Comparison of ENCODE assay signal across 22 cellular contexts in genomic region chr2:36587091-36587490, GRCh38.
"Had no signal": no experiment of that assay in that cellular context is flagged by ENCODE, and none has a peak within 500 bp of the region (broad histone marks: within the 10 kb centered on the region; RNA-seq: fewer than 3 reads in every experiment).

No MANE protein-coding gene starts in this region.

- H3K4me1 ChIP-seq: colonic mucosa had no signal

- H3K27me3 ChIP-seq: body of pancreas, colonic mucosa, gastroesophageal sphincter, heart right ventricle, left lung, right atrium auricular region, vagina had no signal

- DNase-seq: activated B cell treated with CpG ODN at 0.5 μM for 24 hours; activated CD4-positive, alpha-beta memory T cell treated with anti-CD3 and anti-CD28 coated beads, Interleukin-2, amount 10 ng/mL, durations not matched to agents 7 days and 5 days; activated CD4-positive, alpha-beta T cell treated with anti-CD3 and anti-CD28 coated beads for 48 hours; activated CD8-positive, alpha-beta memory T cell treated with anti-CD3 and anti-CD28 coated beads, Interleukin-2, amount 10 ng/mL, durations not matched to agents 7 days and 5 days; activated naive CD4-positive, alpha-beta T cell treated with Interleukin-2 at 50 U/mL for 16 hours; activated naive CD8-positive, alpha-beta T cell treated with anti-CD3 and anti-CD28 coated beads, Interleukin-2, amount 10 ng/mL, durations not matched to agents 7 days and 5 days; amygdala; body of pancreas; colonic mucosa; endodermal cell; heart right ventricle; left lung; occipital lobe; stimulated activated CD4-positive, alpha-beta T cell treated with anti-CD3 and anti-CD28 coated beads, Interleukin-15, amount 100 ng/mL, for 24 hours; stimulated activated CD4-positive, alpha-beta T cell treated with anti-CD3 and anti-CD28 coated beads, Interleukin-2, amount 100 ng/mL, for 48 hours; T-helper 9 cell; trophoblast cell had no signal

- H3K36me3 ChIP-seq: colonic mucosa had no signal

- H3K9me3 ChIP-seq: body of pancreas, colonic mucosa, gastroesophageal sphincter, heart right ventricle, left lung, right atrium auricular region, vagina had no signal

- H3K27ac ChIP-seq: body of pancreas, colonic mucosa, epithelial cell of prostate, gastroesophageal sphincter, heart right ventricle, left lung, skin epidermis, vagina had no signal

- H3K4me3 ChIP-seq: body of pancreas, colonic mucosa, gastroesophageal sphincter, heart right ventricle, left lung, right atrium auricular region, skin epidermis, vagina had no signal
